ENCODE assay signal across 28 cellular contexts in genomic region chr16:86231996-86232350, GRCh38.
"Had no signal": no experiment of that assay in that cellular context is flagged by ENCODE, and none has a peak within 500 bp of the region (broad histone marks: within the 10 kb centered on the region; RNA-seq: fewer than 3 reads in every experiment).

No MANE protein-coding gene starts in this region.

- H3K4me1 Mint-ChIP-seq: activated CD8-positive, alpha-beta memory T cell treated with anti-CD3 and anti-CD28 coated beads, Interleukin-2, amount 10 ng/mL, durations not matched to agents 7 days and 5 days; activated naive CD8-positive, alpha-beta T cell treated with anti-CD3 and anti-CD28 coated beads, Interleukin-2, amount 50 U/mL, for 24 hours; central memory CD8-positive, alpha-beta T cell had no signal

- H3K36me3 Mint-ChIP-seq: activated CD8-positive, alpha-beta memory T cell treated with anti-CD3 and anti-CD28 coated beads, Interleukin-2, amount 10 ng/mL, durations not matched to agents 7 days and 5 days had no signal

- H3K27ac Mint-ChIP-seq: activated CD8-positive, alpha-beta memory T cell treated with anti-CD3 and anti-CD28 coated beads, Interleukin-2, amount 10 ng/mL, durations not matched to agents 7 days and 5 days; activated CD8-positive, alpha-beta T cell treated with anti-CD3 and anti-CD28 coated beads, Interleukin-2, amount 10 ng/mL, durations not matched to agents 7 days and 5 days; activated naive CD4-positive, alpha-beta T cell treated with anti-CD3 and anti-CD28 coated beads, Interleukin-2, amount 50 U/mL, for 72 hours; activated naive CD8-positive, alpha-beta T cell treated with anti-CD3 and anti-CD28 coated beads, Interleukin-2, amount 50 U/mL, for 24 hours; T-helper 2 cell treated with Interferon-gamma antibody and Interleukin-4, amounts not matched to agents 5 μg/mL and 100 μg/mL, for 36 hours had no signal

- H3K9me3 Mint-ChIP-seq: central memory CD8-positive, alpha-beta T cell; T-helper 2 cell treated with Interferon-gamma antibody and Interleukin-4, amounts not matched to agents 5 μg/mL and 100 μg/mL, for 36 hours had no signal

- H3K36me3 ChIP-seq: ascending aorta, SJCRH30 had no signal

- H3K27ac ChIP-seq: ascending aorta, body of pancreas, SJCRH30 had no signal

- H3K4me3 Mint-ChIP-seq: activated CD8-positive, alpha-beta memory T cell treated with anti-CD3 and anti-CD28 coated beads, Interleukin-2, amount 10 ng/mL, durations not matched to agents 7 days and 5 days; activated CD8-positive, alpha-beta T cell treated with anti-CD3 and anti-CD28 coated beads, Interleukin-2, amount 10 ng/mL, durations not matched to agents 7 days and 5 days; activated naive CD8-positive, alpha-beta T cell treated with anti-CD3 and anti-CD28 coated beads, Interleukin-2, amount 50 U/mL, for 24 hours; activated T-cell treated with anti-CD3 and anti-CD28 coated beads, Interleukin-2, amount 50 U/mL, for 4 hours; central memory CD8-positive, alpha-beta T cell; T-helper 2 cell treated with Interferon-gamma antibody and Interleukin-4, amounts not matched to agents 5 μg/mL and 100 μg/mL, for 36 hours had no signal

- H3K9me3 ChIP-seq: ascending aorta, body of pancreas, SJCRH30 had no signal

- H3K27me3 ChIP-seq: ascending aorta, body of pancreas, SJCRH30 had no signal

- ATAC-seq: activated CD4-positive, CD25-positive, alpha-beta regulatory T cell treated with anti-CD3 and anti-CD28 coated beads, Interleukin-2, amount 50 U/mL, for 24 hours; activated CD8-positive, alpha-beta memory T cell treated with anti-CD3 and anti-CD28 coated beads, Interleukin-2, amount 10 ng/mL, durations not matched to agents 7 days and 5 days; activated CD8-positive, alpha-beta T cell treated with anti-CD3 and anti-CD28 coated beads, Interleukin-2, amount 10 ng/mL, durations not matched to agents 7 days and 5 days; activated naive CD4-positive, alpha-beta T cell treated with anti-CD3 and anti-CD28 coated beads, Interleukin-2, amount 50 U/mL, for 72 hours; activated naive CD8-positive, alpha-beta T cell treated with anti-CD3 and anti-CD28 coated beads, Interleukin-2, amount 50 U/mL, for 24 hours; activated T-cell treated with anti-CD3 and anti-CD28 coated beads, Interleukin-2, amount 50 U/mL, for 4 hours; body of pancreas; SK-N-SH treated with all-trans-retinoic acid at 6 μM for 48 hours had no signal

- H3K4me1 ChIP-seq: ascending aorta, body of pancreas had no signal

- DNase-seq: activated CD4-positive, alpha-beta T cell treated with anti-CD3 and anti-CD28 coated beads for 4 hours; activated CD4-positive, alpha-beta T cell treated with anti-CD3 and anti-CD28 coated beads, Interleukin-2, amount 50 U/mL, for 4 hours; activated CD8-positive, alpha-beta memory T cell treated with anti-CD3 and anti-CD28 coated beads, Interleukin-2, amount 10 ng/mL, durations not matched to agents 7 days and 5 days; activated CD8-positive, alpha-beta T cell treated with anti-CD3 and anti-CD28 coated beads, Interleukin-2, amount 10 ng/mL, durations not matched to agents 7 days and 5 days; activated effector memory CD4-positive, alpha-beta T cell treated with anti-CD3 and anti-CD28 coated beads, Interleukin-2, amount 50 U/mL, for 16 hours; activated naive CD4-positive, alpha-beta T cell treated with Interleukin-2 at 50 U/mL for 16 hours; activated naive CD8-positive, alpha-beta T cell treated with anti-CD3 and anti-CD28 coated beads, Interleukin-2, amount 50 U/mL, for 24 hours; activated T-cell treated with anti-CD3 and anti-CD28 coated beads, Interleukin-2, amount 50 U/mL, for 4 hours; amniotic stem cell; Kasumi-1; KBM-7; NCI-H1092; NCI-H1417; NCI-H1930; NCI-H345; NCI-H510A; NCI-H526 treated with DMSO at 0.1 percent for 48 hours; NCI-H82; Right ventricle myocardium superior; SJCRH30; SW 1271 had no signal

- H3K4me3 ChIP-seq: ascending aorta, body of pancreas, SJCRH30 had no signal
